ENCODE assay signal across 1 cellular context in genomic region chr17:74601944-74602572, GRCh38.
TF ChIP-seq lines count a peak whose summit lies in the region.

No MANE protein-coding gene starts in this region.

TF ChIP-seq in endothelial cell of umbilical vein, 7 proteins besides CTCF, POLR2A, EP300 and RAD21 (continued from another document):
- TF ChIP-seq EZH2 (IDR thresholded peaks at IDR 0.05; ENCODE audit: borderline replicate concordance, low read depth, low read length, severe bottlenecking) (no peak), JUN (IDR thresholded peaks at IDR 0.05; ENCODE audit: borderline replicate concordance, insufficient read depth, insufficient read length, low read depth) (no peak), MYC (IDR thresholded peaks at IDR 0.05; ENCODE audit: low read depth, low read length) (no peak)
